Comparison of ENCODE assay signal across 8 cellular contexts in genomic region chr7:30159698-30160143, GRCh38. TPM values are rescaled to one million over a fixed set of nuclear protein-coding genes. Genes with fewer than 3 reads are reported as not detected.
DNase-seq lines count a peak whose midpoint lies in the region; ATAC-seq, FAIRE-seq and TF ChIP-seq lines count a peak whose summit lies in the region.

No MANE protein-coding gene starts in this region.

- intact Hi-C loops in colonic mucosa (cut with DNase I) = loop anchor here (5.0 to 10.0 kb wide), 2 partner anchors 115 to 253 kb away; no protein-coding TSS in a partner anchor

- TF ChIP-seq POLR2A in GM12892 (IDR thresholded peaks at IDR 0.05; ENCODE audit: low read depth, low read length) = no peak

- peaks cover 28% of the 10 kb centered on the region for H3K4me1 Mint-ChIP-seq in neural crest cell

- no peaks in the 10 kb centered on the region for H3K36me3 Mint-ChIP-seq in neural crest cell (ENCODE audit: low read depth)

- H3K9me2 ChIP-seq in OCI-LY1 (ENCODE audit: low read depth, low read length) = no peaks in the 10 kb centered on the region

- H4K20me1 ChIP-seq in OCI-LY1 (ENCODE audit: insufficient read depth, low read length) = no peaks in the 10 kb centered on the region

- no peaks in the 10 kb centered on the region for H3K79me2 ChIP-seq in OCI-LY1 (ENCODE audit: insufficient read depth, low read length)

- FAIRE-seq in GM12892 (lab: Jason Lieb, UNC) = peak; percentile 64

- H3K4me1 ChIP-seq in BE2C (no peaks in the 10 kb centered on the region), OCI-LY1 (ENCODE audit: insufficient read depth, low read length, severe bottlenecking) (peaks cover 74% of the 10 kb centered on the region), colonic mucosa (no peaks in the 10 kb centered on the region)

- H3K27ac ChIP-seq in OCI-LY1 (ENCODE audit: low read depth, low read length, poor library complexity, severe bottlenecking) (peak overlapping the region; percentile 88), colonic mucosa (no peak overlapping the region)

- no peaks in the 10 kb centered on the region for H3F3A ChIP-seq in OCI-LY1 (ENCODE audit: insufficient read depth, low read length)

- H3K27me3 Mint-ChIP-seq in neural crest cell (ENCODE audit: low read depth) = no peaks in the 10 kb centered on the region

- H3K9me3 ChIP-seq in BE2C (no peaks in the 10 kb centered on the region), OCI-LY1 (ENCODE audit: low read length) (no peaks in the 10 kb centered on the region), colonic mucosa (no peaks in the 10 kb centered on the region)

- peak overlapping the region; percentile 46; the same call in 1 of the 2 replicates for H3K9ac ChIP-seq in OCI-LY1 (ENCODE audit: low read length)
- H3K9ac ChIP-seq in colonic mucosa (ENCODE audit: low read depth in 2 of 2, low read length in 2 of 2) = peak overlapping the region in 1 of 2 donors; percentile 51

- H3K36me3 ChIP-seq in BE2C (no peaks in the 10 kb centered on the region), OCI-LY1 (ENCODE audit: insufficient read depth, low read length) (no peaks in the 10 kb centered on the region), colonic mucosa (no peaks in the 10 kb centered on the region)

- peak overlapping the region; percentile 40 for H3K4me2 ChIP-seq in OCI-LY1 (ENCODE audit: low read length)

- no peaks in the 10 kb centered on the region for H3K9me3 Mint-ChIP-seq in neural crest cell

- H3K4me3 ChIP-seq in BE2C (ENCODE audit: low read depth, low read length) (no peak overlapping the region), OCI-LY1 (ENCODE audit: low read depth, low read length, poor library complexity, severe bottlenecking) (peak overlapping the region; percentile 22), colonic mucosa (no peak overlapping the region)

- H3K4me3 Mint-ChIP-seq in neural crest cell = no peak overlapping the region

- no peak for ATAC-seq in HG02623 (IDR thresholded peaks at IDR 0.05; ENCODE audit: unreplicated experiment)

- no peaks in the 10 kb centered on the region for H3K27me3 ChIP-seq in BE2C
- H3K27me3 ChIP-seq in OCI-LY1 (ENCODE audit: insufficient read depth, low read length) = no peaks in the 10 kb centered on the region
- no peaks in the 10 kb centered on the region for H3K27me3 ChIP-seq in colonic mucosa

- H3K27ac Mint-ChIP-seq in neural crest cell (ENCODE audit: unreplicated experiment) = no peak overlapping the region

- peak; percentile 59 for TF ChIP-seq CTCF in BE2C (IDR thresholded peaks at IDR 0.05; ENCODE audit: low read depth, low read length)
- peak; percentile 39; the same call in 1 of the 2 replicates for TF ChIP-seq CTCF in OCI-LY1 (IDR thresholded peaks at IDR 0.05; ENCODE audit: low read length)
- no peak for TF ChIP-seq CTCF in colonic mucosa (IDR thresholded peaks at IDR 0.05)
- TF ChIP-seq CTCF in neural crest cell (conservative IDR thresholded peaks at IDR 0.05) = peak; percentile 22

- H2AFZ ChIP-seq in OCI-LY1 (ENCODE audit: low read length) = no peak overlapping the region

- DNase-seq in BE2C (peak; percentile 28), GM12892 (ENCODE audit: insufficient read length) (no peak), colonic mucosa (peak; percentile 68), neural crest cell (ENCODE audit: low read depth, low spot score) (no peak), activated gamma-delta T cell (lab: John Stamatoyannopoulos, UW) (no peak), germinal center (ENCODE audit: low spot score) (no peak)

RNA-seq across cellular contexts. Expression of gene MTURN, which starts 24.9 kb away (rescaled TPM):
- polyA plus RNA-seq in BE2C (2012; ENCODE audit: insufficient read depth, insufficient read length, low read depth) = 1.1 TPM
- 1.4 TPM for polyA plus RNA-seq in GM12892 (2012; ENCODE audit: missing spikeins)
- total RNA-seq in colonic mucosa (10 to 100 TPM in 1 of 2 donors, 1 to 10 TPM in 1; 8.0 to 10.8 TPM), neural crest cell (6.6 and 6.8 TPM in 2 replicates)

Comparison
In these comparisons a context has a peak if more than half of its experiments do, and no peak if none do; other contexts are left out.
1. DNase-seq: peak in BE2C (single experiment) and colonic mucosa (single experiment); none in GM12892 (single experiment), neural crest cell (single experiment), activated gamma-delta T cell (single experiment) and germinal center (single experiment).